In genomic region chr9:82606071-82606470, GRCh38 we compare ENCODE assay signal across 16 cellular contexts.
DNase-seq lines count a peak whose midpoint lies in the region; ATAC-seq, FAIRE-seq and TF ChIP-seq lines count a peak whose summit lies in the region.
"Had no signal": no experiment of that assay in that cellular context is flagged by ENCODE, and none has a peak within 500 bp of the region (broad histone marks: within the 10 kb centered on the region; RNA-seq: fewer than 3 reads in every experiment).

No MANE protein-coding gene starts in this region.

- H2AK9ac ChIP-seq in IMR-90 (replicated peaks; ENCODE audit: low read depth, low read length, poor library complexity): no peak overlapping the region

- no peak overlapping the region for H2BK5ac ChIP-seq in IMR-90 (ENCODE audit: low read depth, low read length, poor library complexity, severe bottlenecking)

- TF ChIP-seq RAD21 in IMR-90 (IDR thresholded peaks at IDR 0.05; ENCODE audit: low read length) (no peak), HepG2 (CRISPR knock-in tag; IDR thresholded peaks at IDR 0.05) (no peak)

- no peak overlapping the region for H3K4me2 ChIP-seq in IMR-90 (ENCODE audit: low read depth, low read length)
- H3K4me2 ChIP-seq in HepG2 (ENCODE audit: low read depth, low read length): peak overlapping the region; percentile 51
- H3K4me2 ChIP-seq: BLaER1, KMS-11 had no signal

- H3K4me1 ChIP-seq in IMR-90 (ENCODE audit: control insufficient read depth, insufficient read depth, low read length): peaks cover 6% of the 10 kb centered on the region
- peaks cover 46% of the 10 kb centered on the region for H3K4me1 ChIP-seq in body of pancreas
- peaks cover 62% of the 10 kb centered on the region for H3K4me1 ChIP-seq in HepG2 (ENCODE audit: insufficient read depth, low read length)
- H3K4me1 ChIP-seq: Caco-2 had no signal

- H3K36me3 ChIP-seq in IMR-90 (ENCODE audit: control insufficient read depth, insufficient read depth, low read length) (no peaks in the 10 kb centered on the region), body of pancreas (replicated peaks in 1 of 2; ENCODE audit: insufficient read depth in 1 of 2, low read depth in 2 of 2) (no peaks in the 10 kb centered on the region), HepG2 (replicated peaks in 1 of 2; ENCODE audit: control insufficient read depth in 1 of 2, insufficient read depth in 2 of 2, low read length in 2 of 2) (no peaks in the 10 kb centered on the region)
- H3K36me3 ChIP-seq: BLaER1 had no signal

- H2AFZ ChIP-seq in IMR-90 (replicated peaks; ENCODE audit: low read length, poor library complexity) (no peak overlapping the region), HepG2 (ENCODE audit: low read length) (no peak overlapping the region)

- H2BK15ac ChIP-seq in IMR-90 (ENCODE audit: low read depth, low read length): no peak overlapping the region

- BruUV-seq in IMR-90 (replicated peaks; lab: Mats Ljungman, UMichigan) (no TSS peak), HepG2 (replicated peaks; lab: Mats Ljungman, UMichigan) (no TSS peak)

- no peaks in the 10 kb centered on the region for H3K9me3 ChIP-seq in IMR-90 (ENCODE audit: control insufficient read depth, insufficient read depth, low read length)
- no peaks in the 10 kb centered on the region for H3K9me3 ChIP-seq in body of pancreas
- no peaks in the 10 kb centered on the region for H3K9me3 ChIP-seq in HepG2 (ENCODE audit: low read length)
- H3K9me3 ChIP-seq: BLaER1, Caco-2 had no signal

- H2BK120ac ChIP-seq in IMR-90 (ENCODE audit: low read depth, low read length): peak overlapping the region; percentile 23; the same call in 1 of the 2 replicates

- no peak overlapping the region for H4K91ac ChIP-seq in IMR-90 (ENCODE audit: insufficient read depth, low read depth, low read length)

- peaks cover 7% of the 10 kb centered on the region for H3K27me3 ChIP-seq in IMR-90 (ENCODE audit: control insufficient read depth, insufficient read depth, low read length)
- H3K27me3 ChIP-seq in body of pancreas: no peaks in the 10 kb centered on the region
- H3K27me3 ChIP-seq in HepG2 (ENCODE audit: control insufficient read depth in 1 of 2, insufficient read depth in 2 of 2, low read length in 2 of 2): no peaks in the 10 kb centered on the region
- H3K27me3 ChIP-seq: BLaER1 had no signal

- ATAC-seq in IMR-90 (ENCODE audit: low read depth) (no peak), body of pancreas (no peak), HepG2 (peak; percentile 12; the same call in 1 of the 3 replicates), GM21423 (IDR thresholded peaks at IDR 0.05; ENCODE audit: unreplicated experiment) (no peak), HG03457 (IDR thresholded peaks at IDR 0.05; ENCODE audit: unreplicated experiment) (no peak)

- H3K23ac ChIP-seq in IMR-90 (ENCODE audit: low read depth, low read length): no peak overlapping the region

- in situ Hi-C loops in IMR-90 (cut with MboI; ENCODE audit: low sequenced_read_pairs) (loop anchor here (10.0 to 25.0 kb wide), 2 partner anchors 911 to 1069 kb away; no protein-coding TSS in a partner anchor), HepG2 (cut with HindIII; ENCODE audit: extremely low pct_ligation_motif_present, low pct_unique_long_range_greater_than_20kb) (no loop called here)

- no peaks in the 10 kb centered on the region for H3K79me2 ChIP-seq in HepG2 (ENCODE audit: insufficient read depth, low read length)

- no peak overlapping the region; the same call in 1 of the 2 replicates for H3K4ac ChIP-seq in IMR-90 (ENCODE audit: low read depth, low read length)

- no peak overlapping the region; the same call in 1 of the 2 replicates for H4K5ac ChIP-seq in IMR-90 (ENCODE audit: low read depth, low read length)

- H3K9me1 ChIP-seq in IMR-90 (ENCODE audit: insufficient read depth, low read length): 0 out of 2 replicates have a peak, but pooled peaks cover 1% of the 10 kb centered on the region

- TF ChIP-seq EP300 in HepG2 (IDR thresholded peaks at IDR 0.05; ENCODE audit: low read depth in 2 of 2, low read length in 2 of 2) (no peak), HepG2 (CRISPR knock-in tag; IDR thresholded peaks at IDR 0.05; ENCODE audit: borderline replicate concordance) (no peak)

- no peak overlapping the region for H3K56ac ChIP-seq in IMR-90 (ENCODE audit: extremely low read depth, insufficient read depth, low read length)

- dilution Hi-C loops in IMR-90 (cut with HindIII; ENCODE audit: low sequenced_read_pairs, unreplicated experiment): no loop called here

- H3K4me3 ChIP-seq in IMR-90 (ENCODE audit: insufficient read depth, low read depth, low read length) (no peak overlapping the region), body of pancreas (no peak overlapping the region), HepG2 (replicated peaks in 1 of 3; ENCODE audit: insufficient read depth in 1 of 3, low read depth in 2 of 3, low read length in 3 of 3) (no peak overlapping the region; a peak in 1 of 6 replicates)
- H3K4me3 ChIP-seq: BLaER1, SK-N-MC had no signal

- TF ChIP-seq CTCF in IMR-90 (conservative IDR thresholded peaks at IDR 0.05; ENCODE audit: low read depth, low read length): no peak
- no peak for TF ChIP-seq CTCF in body of pancreas (IDR thresholded peaks at IDR 0.05)
- TF ChIP-seq CTCF in HepG2 (CRISPR knock-in tag; IDR thresholded peaks at IDR 0.05): no peak

- H3K9ac ChIP-seq in IMR-90 (ENCODE audit: low read depth, low read length) (no peak overlapping the region), HepG2 (ENCODE audit: insufficient read depth, low read depth, low read length) (no peak overlapping the region)
- H3K9ac ChIP-seq: BLaER1, KMS-11 had no signal

- no peaks in the 10 kb centered on the region for H3K79me1 ChIP-seq in IMR-90 (ENCODE audit: low read depth in 1 of 2, low read length in 2 of 2)

- no peak for FAIRE-seq in HepG2 (lab: Jason Lieb, UNC)

- H2BK20ac ChIP-seq in IMR-90 (ENCODE audit: low read depth, low read length): no peak overlapping the region

- DNase-seq in IMR-90 (no peak), body of pancreas (peak in 1 of 4 donors; percentile 22), HepG2 (ENCODE audit: low spot score) (no peak), substantia nigra (lab: John Stamatoyannopoulos, UW) (no peak)
- no peak for DNase-seq in stimulated activated CD4-positive, alpha-beta T cell treated with anti-CD3 and anti-CD28 coated beads, Interleukin-4, amount 100 ng/mL, for 4 hours
- DNase-seq: CD4-positive, alpha-beta memory T cell; GF-D8; NCI-H1105; SHP77 had no signal

- CTCF ChIA-PET in IMR-90 (lab: Yijun Ruan, JAX): interaction anchor here (0.5 to 2.2 kb wide), 19 partner anchors 9 to 1126 kb away, joined by 3 to 13 read pairs (median 4); no protein-coding TSS in a partner anchor
- CTCF ChIA-PET in HepG2 (lab: Yijun Ruan, JAX; ENCODE audit: low intra/inter-chr PET ratio, low total read pairs): interaction anchor here (2.0 kb wide), 2 partner anchors 56 to 74 kb away, joined by 6 to 20 read pairs; no protein-coding TSS in a partner anchor

- no peak overlapping the region for H3K14ac ChIP-seq in IMR-90 (replicated peaks; ENCODE audit: low read depth, low read length)

- H3K27ac ChIP-seq in IMR-90 (ENCODE audit: insufficient read depth, low read length) (no peak overlapping the region; the same call in 1 of the 2 replicates), body of pancreas (peak overlapping the region; percentile 59 to 82 (median 72)), HepG2 (ENCODE audit: extremely low read length, insufficient read depth, low read length) (peak overlapping the region; percentile 24), substantia nigra (ENCODE audit: low read depth, low read length, poor library complexity, severe bottlenecking) (no peak overlapping the region)
- H3K27ac ChIP-seq: BLaER1, HL-60, KMS-11, SK-N-MC had no signal

- POLR2A ChIA-PET in IMR-90 (lab: Charles Lee; ENCODE audit: unreplicated experiment) (no interaction called here), HepG2 (lab: Yijun Ruan, JAX) (interaction anchor here (1.4 to 1.5 kb wide), 2 partner anchors 46 to 919 kb away, joined by 3 to 4 read pairs; no protein-coding TSS in a partner anchor)

- H3K18ac ChIP-seq in IMR-90 (ENCODE audit: low read depth, low read length): no peak overlapping the region

- intact Hi-C loops in IMR-90 (cut with micrococcal nuclease): loop anchor here (1.0 to 10.0 kb wide), 10 partner anchors 74 to 1211 kb away; no protein-coding TSS in a partner anchor
- intact Hi-C loops in body of pancreas (cut with DNase I): loop anchor here (5.0 kb wide), 1 partner anchor 69 kb away; no protein-coding TSS in a partner anchor
- intact Hi-C loops in HepG2 (cut with micrococcal nuclease; ENCODE audit: unreplicated experiment): loop anchor here (1.0 to 10.0 kb wide), 6 partner anchors 57 to 1084 kb away; no protein-coding TSS in a partner anchor

- no CpG with 5 or more reads among the region's 1 CpG for WGBS in IMR-90 (ENCODE audit: extremely low coverage in 2 of 2, insufficient read length in 1 of 2), 2 experiments
- WGBS in body of pancreas, 2 donors: 16 to 19% methylated on average over 1 of the region's 1 CpG
- WGBS in HepG2 (ENCODE audit: low lambda C conversion rate): 18% methylated on average over 1 of the region's 1 CpG

- no peak overlapping the region for H2AK5ac ChIP-seq in IMR-90 (ENCODE audit: low read depth, low read length)

- no peak for TF ChIP-seq POLR2A in IMR-90 (IDR thresholded peaks at IDR 0.05; ENCODE audit: low read depth, low read length)
- TF ChIP-seq POLR2A in body of pancreas (IDR thresholded peaks at IDR 0.05): no peak
- TF ChIP-seq POLR2A in HepG2 (IDR thresholded peaks at IDR 0.05; ENCODE audit: insufficient read depth in 1 of 2, low read depth in 2 of 2, low read length in 2 of 2): no peak

- H4K8ac ChIP-seq in IMR-90 (ENCODE audit: low read depth in 2 of 2, low read length in 2 of 2): no peak overlapping the region

- H4K20me1 ChIP-seq in IMR-90 (ENCODE audit: insufficient read depth, low read length) (no peaks in the 10 kb centered on the region), HepG2 (ENCODE audit: insufficient read depth, low read length) (no peaks in the 10 kb centered on the region)
- H4K20me1 ChIP-seq: BLaER1 had no signal

TF ChIP-seq in IMR-90, 13 proteins besides CTCF, POLR2A, EP300 and RAD21 (continues in another document):
- TF ChIP-seq SMC3 (IDR thresholded peaks at IDR 0.05; ENCODE audit: low read depth, low read length) (no peak), BHLHE40 (IDR thresholded peaks at IDR 0.05; ENCODE audit: low read depth, low read length) (no peak)

TF ChIP-seq in HepG2, 621 proteins besides CTCF, POLR2A, EP300 and RAD21 (continues in another document):
- TF ChIP-seq ZKSCAN5 (CRISPR knock-in tag; IDR thresholded peaks at IDR 0.05): no peak

Comparison
In these comparisons a context has a peak if more than half of its experiments do, and no peak if none do; other contexts are left out.
1. H3K27ac ChIP-seq: peak in body of pancreas (4 of 4) and HepG2 (single experiment); none in IMR-90 (single experiment) and substantia nigra (single experiment).